9 cellular contexts compared by ENCODE assay signal in genomic region chr12:110776410-110776809, GRCh38. TPM values are rescaled to one million over a fixed set of nuclear protein-coding genes. Genes with fewer than 3 reads are reported as not detected.
DNase-seq lines count a peak whose midpoint lies in the region; ATAC-seq and TF ChIP-seq lines count a peak whose summit lies in the region.
"Had no signal": no experiment of that assay in that cellular context is flagged by ENCODE, and none has a peak within 500 bp of the region (broad histone marks: within the 10 kb centered on the region; RNA-seq: fewer than 3 reads in every experiment).

No MANE protein-coding gene starts in this region.

- H3K4me1 Mint-ChIP-seq in CD14-positive monocyte: peaks cover 13% of the 10 kb centered on the region

- H3K36me3 Mint-ChIP-seq in CD14-positive monocyte: no peaks in the 10 kb centered on the region

- H3K9me3 Mint-ChIP-seq in CD14-positive monocyte: no peaks in the 10 kb centered on the region

- H3K4me3 Mint-ChIP-seq in CD14-positive monocyte: no peak overlapping the region

- H3K27ac Mint-ChIP-seq in CD14-positive monocyte: no peak overlapping the region

- intact Hi-C loops in CD14-positive monocyte (cut with micrococcal nuclease): no loop called here

- TF ChIP-seq CTCF in coronary artery (IDR thresholded peaks at IDR 0.05): no peak
- no peak for TF ChIP-seq CTCF in CD14-positive monocyte (IDR thresholded peaks at IDR 0.05)

- H3K4me3 ChIP-seq in coronary artery: no peak overlapping the region

- DNase-seq in activated CD4-positive, alpha-beta T cell treated with anti-CD3 and anti-CD28 coated beads for 48 hours: peak; percentile 79
- DNase-seq in stimulated activated CD4-positive, alpha-beta T cell treated with anti-CD3 and anti-CD28 coated beads, Interleukin-2, amount 100 ng/mL, for 24 hours: peak; percentile 62 to 74
- DNase-seq in coronary artery (ENCODE audit: low spot score) (no peak), CD14-positive monocyte (ENCODE audit: low spot score) (no peak), HCEC 1CT (no peak), GM03348 (ENCODE audit: low spot score) (no peak)
- DNase-seq: caudate nucleus had no signal

- H3K27me3 Mint-ChIP-seq in CD14-positive monocyte (ENCODE audit: low read depth in 3 of 3): peaks cover 0 to 5% (median 0%) of the 10 kb centered on the region in 3 donors

- ATAC-seq in GM18907 (IDR thresholded peaks at IDR 0.05; ENCODE audit: unreplicated experiment): peak; percentile 92
- ATAC-seq in HG02840 (IDR thresholded peaks at IDR 0.05; ENCODE audit: low FRiP score, unreplicated experiment): peak; percentile 97

- H3K27ac ChIP-seq in coronary artery: no peak overlapping the region

RNA-seq across cellular contexts. Expression of gene PPP1CC, which starts 33.7 kb away (rescaled TPM):
- polyA plus RNA-seq in CD14-positive monocyte: 100 to 1,000 TPM; 128 to 139 TPM

Comparison
In these comparisons a context has a peak if more than half of its experiments do, and no peak if none do; other contexts are left out.
1. DNase-seq: peak in activated CD4-positive, alpha-beta T cell treated with anti-CD3 and anti-CD28 coated beads for 48 hours (single experiment) and stimulated activated CD4-positive, alpha-beta T cell treated with anti-CD3 and anti-CD28 coated beads, Interleukin-2, amount 100 ng/mL, for 24 hours (2 of 2); none in coronary artery (single experiment), CD14-positive monocyte (single experiment), HCEC 1CT (single experiment) and GM03348 (single experiment).